21 cellular contexts compared by ENCODE assay signal in genomic region chr6:5529015-5529414, GRCh38.
"Had no signal": no experiment of that assay in that cellular context is flagged by ENCODE, and none has a peak within 500 bp of the region (broad histone marks: within the 10 kb centered on the region; RNA-seq: fewer than 3 reads in every experiment).

No MANE protein-coding gene starts in this region.

- H3K27me3 Mint-ChIP-seq: activated CD4-positive, alpha-beta T cell treated with anti-CD3 and anti-CD28 coated beads, Interleukin-2, amount 10 ng/mL, durations not matched to agents 7 days and 5 days; activated naive CD4-positive, alpha-beta T cell treated with anti-CD3 and anti-CD28 coated beads, Interleukin-2, amount 10 ng/mL, durations not matched to agents 7 days and 5 days; activated naive CD8-positive, alpha-beta T cell treated with anti-CD3 and anti-CD28 coated beads, Interleukin-2, amount 50 U/mL, for 24 hours; activated T-cell treated with anti-CD3 and anti-CD28 coated beads, Interleukin-2, amount 50 U/mL, for 24 hours; central memory CD8-positive, alpha-beta T cell; naive B cell; progenitor cell of endocrine pancreas; type B pancreatic cell had no signal

- H3K4me3 ChIP-seq: colonic mucosa, mucosa of descending colon, testis had no signal

- H3K27me3 ChIP-seq: brain microvascular endothelial cell, colonic mucosa, testis had no signal

- H3K9me3 ChIP-seq: colonic mucosa, mucosa of descending colon, testis had no signal

- H3K27ac Mint-ChIP-seq: activated CD4-positive, alpha-beta T cell treated with anti-CD3 and anti-CD28 coated beads, Interleukin-2, amount 10 ng/mL, durations not matched to agents 7 days and 5 days; activated CD8-positive, alpha-beta T cell treated with anti-CD3 and anti-CD28 coated beads, Interleukin-2, amount 10 ng/mL, durations not matched to agents 7 days and 5 days; activated naive CD4-positive, alpha-beta T cell treated with anti-CD3 and anti-CD28 coated beads, Interleukin-2, amount 10 ng/mL, durations not matched to agents 7 days and 5 days; activated naive CD8-positive, alpha-beta T cell treated with anti-CD3 and anti-CD28 coated beads, Interleukin-2, amount 50 U/mL, for 24 hours; activated T-cell treated with anti-CD3 and anti-CD28 coated beads, Interleukin-2, amount 50 U/mL, for 24 hours; progenitor cell of endocrine pancreas; type B pancreatic cell had no signal

- H3K4me3 Mint-ChIP-seq: activated CD4-positive, alpha-beta T cell treated with anti-CD3 and anti-CD28 coated beads, Interleukin-2, amount 10 ng/mL, durations not matched to agents 7 days and 5 days; activated CD8-positive, alpha-beta T cell treated with anti-CD3 and anti-CD28 coated beads, Interleukin-2, amount 10 ng/mL, durations not matched to agents 7 days and 5 days; activated naive CD4-positive, alpha-beta T cell treated with anti-CD3 and anti-CD28 coated beads, Interleukin-2, amount 10 ng/mL, durations not matched to agents 7 days and 5 days; activated naive CD8-positive, alpha-beta T cell treated with anti-CD3 and anti-CD28 coated beads, Interleukin-2, amount 50 U/mL, for 24 hours; activated T-cell treated with anti-CD3 and anti-CD28 coated beads, Interleukin-2, amount 50 U/mL, for 24 hours; central memory CD8-positive, alpha-beta T cell; neural crest cell; type B pancreatic cell had no signal

- H3K4me1 ChIP-seq: colonic mucosa, testis had no signal

- H3K36me3 ChIP-seq: brain microvascular endothelial cell, colonic mucosa had no signal

- H3K36me3 Mint-ChIP-seq: activated naive CD4-positive, alpha-beta T cell treated with anti-CD3 and anti-CD28 coated beads, Interleukin-2, amount 10 ng/mL, durations not matched to agents 7 days and 5 days; type B pancreatic cell had no signal

- H3K4me1 Mint-ChIP-seq: activated naive CD8-positive, alpha-beta T cell treated with anti-CD3 and anti-CD28 coated beads, Interleukin-2, amount 50 U/mL, for 24 hours; neural crest cell had no signal

- DNase-seq: activated CD4-positive, alpha-beta T cell treated with anti-CD3 and anti-CD28 coated beads, Interleukin-2, amount 10 ng/mL, durations not matched to agents 7 days and 5 days; activated CD8-positive, alpha-beta T cell treated with anti-CD3 and anti-CD28 coated beads, Interleukin-2, amount 10 ng/mL, durations not matched to agents 7 days and 5 days; activated effector memory CD4-positive, alpha-beta T cell treated with Interleukin-2 at 50 U/mL for 16 hours; activated naive CD4-positive, alpha-beta T cell treated with anti-CD3 and anti-CD28 coated beads, Interleukin-2, amount 10 ng/mL, durations not matched to agents 7 days and 5 days; activated naive CD8-positive, alpha-beta T cell treated with anti-CD3 and anti-CD28 coated beads, Interleukin-2, amount 50 U/mL, for 24 hours; activated T-cell treated with anti-CD3 and anti-CD28 coated beads, Interleukin-2, amount 50 U/mL, for 24 hours; aorta; brain microvascular endothelial cell; colonic mucosa; erythroblast; mesenchymal stem cell; mucosa of descending colon; naive B cell; stimulated activated CD4-positive, alpha-beta T cell treated with anti-CD3 and anti-CD28 coated beads, Interleukin-15, amount 100 ng/mL, for 24 hours; stimulated activated CD4-positive, alpha-beta T cell treated with anti-CD3 and anti-CD28 coated beads, Interleukin-2, amount 100 ng/mL, for 48 hours; T1000; testis had no signal

- H3K9me3 Mint-ChIP-seq: activated CD4-positive, alpha-beta T cell treated with anti-CD3 and anti-CD28 coated beads, Interleukin-2, amount 10 ng/mL, durations not matched to agents 7 days and 5 days; activated naive CD4-positive, alpha-beta T cell treated with anti-CD3 and anti-CD28 coated beads, Interleukin-2, amount 10 ng/mL, durations not matched to agents 7 days and 5 days; activated naive CD8-positive, alpha-beta T cell treated with anti-CD3 and anti-CD28 coated beads, Interleukin-2, amount 50 U/mL, for 24 hours; activated T-cell treated with anti-CD3 and anti-CD28 coated beads, Interleukin-2, amount 50 U/mL, for 24 hours; central memory CD8-positive, alpha-beta T cell; neural crest cell; type B pancreatic cell had no signal

- H3K27ac ChIP-seq: brain microvascular endothelial cell, colonic mucosa, testis had no signal
